15 cellular contexts compared by ENCODE assay signal in the genomic region with DNA sequence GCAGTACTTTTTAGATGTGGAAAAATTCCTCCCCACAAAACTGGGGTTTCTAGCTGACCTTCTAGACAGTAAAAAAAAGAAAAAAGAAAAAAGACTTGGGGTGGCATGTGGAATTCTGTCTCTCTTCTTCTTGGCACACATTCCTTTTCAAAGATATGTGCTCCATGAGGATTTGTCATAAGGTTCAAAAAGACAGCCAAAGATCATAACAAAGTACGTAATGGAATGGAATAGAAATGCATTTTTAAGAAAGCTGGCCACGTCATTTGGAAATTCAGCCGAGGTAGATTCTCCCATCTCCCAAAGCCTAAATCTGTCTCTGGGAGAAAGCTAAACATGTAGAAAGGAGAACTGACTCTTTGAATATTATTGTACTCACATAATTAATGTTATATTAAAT.
"Had no signal": no experiment of that assay in that cellular context is flagged by ENCODE, and none has a peak within 500 bp of the region (broad histone marks: within the 10 kb centered on the region; RNA-seq: fewer than 3 reads in every experiment).

No MANE protein-coding gene starts in this region.

- H3K27ac ChIP-seq: epithelial cell of prostate, parathyroid adenoma, SJCRH30, WERI-Rb-1 had no signal

- H3K27me3 ChIP-seq: heart right ventricle, SJCRH30 had no signal

- ATAC-seq: mucosa of descending colon; naive thymus-derived CD8-positive, alpha-beta T cell; stimulated activated effector memory CD8-positive, alpha-beta T cell treated with anti-CD3 and anti-CD28 coated beads, Interleukin-12 subunit alpha, Interleukin-12 subunit beta, amount 100 ng/mL, for 72 hours had no signal

- H3K9me3 ChIP-seq: heart right ventricle, mucosa of descending colon, SJCRH30 had no signal

- DNase-seq: activated CD4-positive, alpha-beta T cell treated with anti-CD3 and anti-CD28 coated beads for 1 hour; activated gamma-delta T cell; endodermal cell; heart right ventricle; immature natural killer cell; kidney glomerular epithelial cell; mucosa of descending colon; naive thymus-derived CD8-positive, alpha-beta T cell; SJCRH30; stimulated activated CD4-positive, alpha-beta T cell treated with anti-CD3 and anti-CD28 coated beads, Interleukin-4, amount 100 ng/mL, for 1 hour; WERI-Rb-1 had no signal

- H3K9ac ChIP-seq: parathyroid adenoma had no signal

- H3K4me3 ChIP-seq: heart right ventricle, mucosa of descending colon, SJCRH30, smooth muscle cell had no signal

- H3K36me3 ChIP-seq: heart right ventricle, SJCRH30, WERI-Rb-1 had no signal
